ENCODE assay signal across 1 cellular context in genomic region chr20:17504326-17504897, GRCh38.
TF ChIP-seq lines count a peak whose summit lies in the region.

No MANE protein-coding gene starts in this region.

TF ChIP-seq in GM23338, 12 proteins besides CTCF, POLR2A, EP300 and RAD21 (continued from another document):
- TF ChIP-seq ETS1 (IDR thresholded peaks at IDR 0.05) (no peak), NANOG (IDR thresholded peaks at IDR 0.05; ENCODE audit: borderline replicate concordance) (no peak), ZNF114 (CRISPR knock-in tag; IDR thresholded peaks at IDR 0.05) (no peak), STAT1 (IDR thresholded peaks at IDR 0.05; ENCODE audit: unreplicated experiment) (no peak), EZH2 (IDR thresholded peaks at IDR 0.05; ENCODE audit: low read depth, unreplicated experiment) (no peak), POLR2AphosphoS5 (IDR thresholded peaks at IDR 0.05; ENCODE audit: low read depth) (no peak), JUNB (IDR thresholded peaks at IDR 0.05; ENCODE audit: unreplicated experiment) (no peak), EZH2phosphoT487 (IDR thresholded peaks at IDR 0.05; ENCODE audit: unreplicated experiment) (no peak)
